Comparison of ENCODE assay signal across 1 cellular context in the genomic region with DNA sequence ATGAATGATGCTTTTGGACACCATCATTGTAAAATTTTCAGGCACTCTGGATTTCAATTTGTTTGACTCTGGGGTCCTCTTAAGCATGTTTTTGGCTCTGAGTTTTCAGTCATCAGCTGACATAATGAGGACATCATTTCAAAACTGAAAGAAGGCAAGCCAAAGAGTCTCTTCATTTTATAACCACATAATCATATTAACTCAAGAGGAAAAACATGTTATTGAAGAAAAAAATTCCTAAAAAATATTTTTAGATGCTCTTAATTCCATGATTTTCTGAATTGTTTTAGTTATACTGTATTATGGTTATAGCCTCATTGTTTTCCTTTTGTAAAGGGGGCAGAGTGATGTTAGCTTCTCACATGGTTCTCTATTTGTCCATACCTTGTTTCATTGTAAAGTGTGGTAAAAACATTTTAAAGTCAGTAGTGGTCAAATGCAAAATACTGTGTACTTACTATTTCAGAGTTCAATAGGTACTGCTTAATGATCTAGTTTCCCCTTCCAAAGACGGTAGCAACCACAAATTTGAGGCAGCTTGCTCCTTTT.
TF ChIP-seq lines count a peak whose summit lies in the region.

No MANE protein-coding gene starts in this region.

TF ChIP-seq in GM12878, 131 proteins besides CTCF, POLR2A, EP300 and RAD21 (continued from another document):
- TF ChIP-seq, protein P1, sequence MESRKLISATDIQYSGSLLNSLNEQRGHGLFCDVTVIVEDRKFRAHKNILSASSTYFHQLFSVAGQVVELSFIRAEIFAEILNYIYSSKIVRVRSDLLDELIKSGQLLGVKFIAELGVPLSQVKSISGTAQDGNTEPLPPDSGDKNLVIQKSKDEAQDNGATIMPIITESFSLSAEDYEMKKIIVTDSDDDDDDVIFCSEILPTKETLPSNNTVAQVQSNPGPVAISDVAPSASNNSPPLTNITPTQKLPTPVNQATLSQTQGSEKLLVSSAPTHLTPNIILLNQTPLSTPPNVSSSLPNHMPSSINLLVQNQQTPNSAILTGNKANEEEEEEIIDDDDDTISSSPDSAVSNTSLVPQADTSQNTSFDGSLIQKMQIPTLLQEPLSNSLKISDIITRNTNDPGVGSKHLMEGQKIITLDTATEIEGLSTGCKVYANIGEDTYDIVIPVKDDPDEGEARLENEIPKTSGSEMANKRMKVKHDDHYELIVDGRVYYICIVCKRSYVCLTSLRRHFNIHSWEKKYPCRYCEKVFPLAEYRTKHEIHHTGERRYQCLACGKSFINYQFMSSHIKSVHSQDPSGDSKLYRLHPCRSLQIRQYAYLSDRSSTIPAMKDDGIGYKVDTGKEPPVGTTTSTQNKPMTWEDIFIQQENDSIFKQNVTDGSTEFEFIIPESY (IDR thresholded peaks at IDR 0.05), result no peak
- TF ChIP-seq RB1 (IDR thresholded peaks at IDR 0.05; ENCODE audit: borderline replicate concordance) (no peak), SMAD1 (IDR thresholded peaks at IDR 0.05; ENCODE audit: low read depth, partially characterized antibody) (peak; percentile 43), NFIC (IDR thresholded peaks at IDR 0.05; ENCODE audit: low read depth, low read length) (peak; percentile 56; the same call in 1 of the 2 replicates), ETV6 (conservative IDR thresholded peaks at IDR 0.05 in 1 of 2, IDR thresholded peaks at IDR 0.05 in 1 of 2; ENCODE audit: borderline replicate concordance in 1 of 2, low read depth in 1 of 2) (no peak), CHD2 (IDR thresholded peaks at IDR 0.05; ENCODE audit: borderline replicate concordance, low read depth, low read length) (no peak), NFYA (IDR thresholded peaks at IDR 0.05; ENCODE audit: borderline replicate concordance, low read depth, low read length) (no peak), ZSCAN29 (IDR thresholded peaks at IDR 0.05) (no peak)
- TF ChIP-seq, protein P2, sequence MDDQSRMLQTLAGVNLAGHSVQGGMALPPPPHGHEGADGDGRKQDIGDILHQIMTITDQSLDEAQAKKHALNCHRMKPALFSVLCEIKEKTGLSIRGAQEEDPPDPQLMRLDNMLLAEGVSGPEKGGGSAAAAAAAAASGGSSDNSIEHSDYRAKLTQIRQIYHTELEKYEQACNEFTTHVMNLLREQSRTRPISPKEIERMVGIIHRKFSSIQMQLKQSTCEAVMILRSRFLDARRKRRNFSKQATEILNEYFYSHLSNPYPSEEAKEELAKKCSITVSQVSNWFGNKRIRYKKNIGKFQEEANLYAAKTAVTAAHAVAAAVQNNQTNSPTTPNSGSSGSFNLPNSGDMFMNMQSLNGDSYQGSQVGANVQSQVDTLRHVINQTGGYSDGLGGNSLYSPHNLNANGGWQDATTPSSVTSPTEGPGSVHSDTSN (IDR thresholded peaks at IDR 0.05; ENCODE audit: insufficient replicate concordance, low read depth, low read length), result no peak
